8 cellular contexts compared by ENCODE assay signal in the genomic region with DNA sequence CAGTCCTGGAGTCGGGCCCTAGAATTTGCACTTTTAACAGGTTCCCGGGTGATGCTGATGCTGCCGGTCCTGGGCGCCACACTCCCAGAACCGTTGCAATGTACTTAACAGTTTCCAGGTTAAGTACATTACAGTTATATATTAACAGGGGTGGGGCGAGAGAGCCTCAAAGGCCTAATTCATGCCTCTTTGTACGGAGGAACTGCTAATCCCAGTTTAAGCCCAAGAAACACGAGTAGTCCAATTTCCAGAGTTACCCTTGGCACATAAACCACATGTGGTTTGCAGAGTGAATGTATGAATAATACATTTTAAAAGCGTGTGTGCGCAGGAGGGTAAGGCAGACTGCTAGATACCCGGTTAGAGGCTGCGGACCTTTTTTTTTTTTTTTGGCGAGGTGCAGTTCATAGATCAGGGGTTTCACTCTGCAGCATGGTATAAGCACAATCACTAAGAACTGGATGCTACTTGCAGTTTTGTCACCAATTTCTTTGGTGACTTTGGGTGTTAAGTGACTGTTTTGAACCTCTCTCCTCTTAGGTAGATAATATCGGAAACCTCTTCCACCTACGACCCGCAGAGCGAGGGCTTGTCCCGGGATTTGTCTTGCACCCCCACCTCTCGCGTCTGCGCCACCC. TPM values are rescaled to one million over a fixed set of nuclear protein-coding genes. Genes with fewer than 3 reads are reported as not detected.
DNase-seq lines count a peak whose midpoint lies in the region; ATAC-seq, FAIRE-seq and TF ChIP-seq lines count a peak whose summit lies in the region.

No MANE protein-coding gene starts in this region.

- TF ChIP-seq RAD21 in H1 (IDR thresholded peaks at IDR 0.05 in 1 of 2, conservative IDR thresholded peaks at IDR 0.05 in 1 of 2; ENCODE audit: low read depth in 2 of 2, low read length in 2 of 2): no peak

- intact Hi-C loops in Calu3 (cut with micrococcal nuclease; ENCODE audit: unreplicated experiment) (loop anchor here (2.0 kb wide), 1 partner anchor 67 kb away; the partner anchor contains the start of gene TOM1L1), Panc1 (cut with micrococcal nuclease; ENCODE audit: unreplicated experiment) (no loop called here)

- H3K36me3 Mint-ChIP-seq in Calu3 (ENCODE audit: insufficient read depth, unreplicated experiment): no peaks in the 10 kb centered on the region

- no peaks in the 10 kb centered on the region for H4K20me1 ChIP-seq in H1 (replicated peaks in 1 of 2; ENCODE audit: control insufficient read depth in 1 of 2, insufficient read depth in 2 of 2, low read length in 2 of 2)

- no peaks in the 10 kb centered on the region for H3K27me3 ChIP-seq in Panc1 (ENCODE audit: control insufficient read depth, insufficient read depth, low read length)
- H3K27me3 ChIP-seq in H1 (replicated peaks in 1 of 4; ENCODE audit: control insufficient read depth in 3 of 4, extremely low read depth in 1 of 4, insufficient read depth in 3 of 4, low read length in 3 of 4): no peaks in the 10 kb centered on the region
- H3K27me3 ChIP-seq in mucosa of stomach (ENCODE audit: control insufficient read depth, insufficient read depth, low read length): no peaks in the 10 kb centered on the region

- H2BK12ac ChIP-seq in H1 (ENCODE audit: low read depth, low read length): no peak overlapping the region

- H3K4me1 ChIP-seq in Panc1 (ENCODE audit: control insufficient read depth, insufficient read depth, low read length) (peaks cover 26% of the 10 kb centered on the region), H1 (replicated peaks in 1 of 4; ENCODE audit: control insufficient read depth in 3 of 4, insufficient read depth in 4 of 4, low read length in 3 of 4) (peaks cover 0 to 8% (median 0%) of the 10 kb centered on the region in 4 experiments; a peak in 2 of 7 replicates), mucosa of stomach (ENCODE audit: control insufficient read depth, insufficient read depth, low read length) (peaks cover 12% of the 10 kb centered on the region)

- H3K9me3 Mint-ChIP-seq in Calu3 (ENCODE audit: low read depth, unreplicated experiment): no peaks in the 10 kb centered on the region

- H2BK5ac ChIP-seq in H1 (ENCODE audit: low read depth, low read length): peak overlapping the region; percentile 89; the same call in 1 of the 2 replicates

- no peaks in the 10 kb centered on the region for H3K4me1 Mint-ChIP-seq in Calu3 (ENCODE audit: low read depth, unreplicated experiment)

- H3K9ac ChIP-seq in H1 (replicated peaks in 1 of 4; ENCODE audit: extremely low read depth in 1 of 4, low read depth in 3 of 4, low read length in 3 of 4) (peak overlapping the region; percentile 87 to 98 (median 92)), mucosa of stomach (ENCODE audit: low read length) (peak overlapping the region; percentile 82)

- peaks cover 32% of the 10 kb centered on the region for H3K36me3 ChIP-seq in Panc1 (ENCODE audit: control insufficient read depth, insufficient read depth, low read length)
- peaks cover 3 to 24% (median 15%) of the 10 kb centered on the region in 4 experiments; a peak in 6 of 8 replicates for H3K36me3 ChIP-seq in H1 (ENCODE audit: control insufficient read depth in 2 of 4, insufficient read depth in 4 of 4, low read length in 3 of 4)
- no peaks in the 10 kb centered on the region for H3K36me3 ChIP-seq in mucosa of stomach (ENCODE audit: control insufficient read depth, insufficient read depth, low read length)

- H3K18ac ChIP-seq in H1 (ENCODE audit: extremely low read depth, low read length): peak overlapping the region; percentile 9; the same call in 1 of the 2 replicates

- FAIRE-seq in H1 (lab: Jason Lieb, UNC): no peak

- no peak overlapping the region for H3K23ac ChIP-seq in H1 (ENCODE audit: insufficient read length)

- H3K79me1 ChIP-seq in H1 (ENCODE audit: low read depth, low read length): peaks cover 5% of the 10 kb centered on the region; the same call in 1 of the 2 replicates

- 2% methylated on average over 18 of the region's 21 CpGs; no CpG with 5 or more reads in 1 of the 2 experiments for WGBS in H1 (ENCODE audit: extremely low coverage in 1 of 2, insufficient coverage in 1 of 2, insufficient read length in 1 of 2, insufficient replicate concordance in 2 of 2, low coverage in 1 of 2, low lambda C conversion rate in 2 of 2, missing lambda C conversion rate in 1 of 2), 2 experiments

- H3K23me2 ChIP-seq in H1 (ENCODE audit: low read depth, low read length): peaks cover 7% of the 10 kb centered on the region; the same call in 1 of the 2 replicates

- no peak for TF ChIP-seq EP300 in H1 (IDR thresholded peaks at IDR 0.05; ENCODE audit: borderline replicate concordance in 1 of 2, low read depth in 2 of 2, low read length in 2 of 2)

- H2AFZ ChIP-seq in H1 (ENCODE audit: low read length): no peak overlapping the region

- CTCF ChIA-PET in Calu3 (lab: Charles Lee): interaction anchor here (0.6 kb wide), 1 partner anchor 38 kb away, joined by 3 read pairs; no protein-coding TSS in a partner anchor
- CTCF ChIA-PET in Panc1 (lab: Charles Lee): no interaction called here
- CTCF ChIA-PET in H1 (lab: Charles Lee; ENCODE audit: partially characterized antibody): interaction anchor here (0.6 kb wide), 1 partner anchor 1197 kb away, joined by 3 read pairs; no protein-coding TSS in a partner anchor

- H3K4me3 Mint-ChIP-seq in Calu3 (ENCODE audit: low read depth, unreplicated experiment): no peak overlapping the region

- H3K9me3 ChIP-seq in Panc1 (ENCODE audit: control insufficient read depth, insufficient read depth, low read depth, low read length) (no peaks in the 10 kb centered on the region), H1 (ENCODE audit: insufficient read depth in 2 of 2, low read depth in 1 of 2, low read length in 1 of 2) (no peaks in the 10 kb centered on the region), mucosa of stomach (ENCODE audit: control insufficient read depth, low read length) (no peaks in the 10 kb centered on the region)

- in situ Hi-C loops in Panc1 (cut with HindIII; ENCODE audit: low pct_unique_long_range_greater_than_20kb, low sequenced_read_pairs): no loop called here

- H3K79me2 ChIP-seq in H1 (ENCODE audit: control insufficient read depth in 1 of 2, insufficient read depth in 2 of 2, low read length in 2 of 2): peaks cover 0 to 66% of the 10 kb centered on the region in 2 experiments; a peak in 2 of 4 replicates

- DNase-seq in Calu3 (peak; percentile 23), Panc1 (ENCODE audit: low read depth, low spot score) (peak; percentile 7), H1 (ENCODE audit: low read depth in 1 of 2, low spot score in 2 of 2) (no peak), NCI-H2227 treated with DMSO at 0.1 percent for 48 hours (lab: John Stamatoyannopoulos, UW) (no peak), NCI-H1436 treated with DMSO at 0.1 percent for 48 hours (lab: John Stamatoyannopoulos, UW) (no peak)

- no TSS peak for BruUV-seq in Calu3 (replicated peaks; lab: Mats Ljungman, UMichigan)
- BruUV-seq in Panc1 (replicated peaks; lab: Mats Ljungman, UMichigan): no TSS peak

- no peaks in the 10 kb centered on the region for H3K27me3 Mint-ChIP-seq in Calu3 (ENCODE audit: unreplicated experiment)

- no peak overlapping the region for H3K4ac ChIP-seq in H1 (replicated peaks; ENCODE audit: insufficient read length, low read depth, low read length)

- peak overlapping the region; percentile 48 for H4K5ac ChIP-seq in H1 (ENCODE audit: insufficient read length, low read depth, low read length)

- no peak overlapping the region for H3K27ac Mint-ChIP-seq in Calu3 (ENCODE audit: unreplicated experiment)

- POLR2A ChIA-PET in Panc1 (lab: Charles Lee) (interaction anchor here (0.5 to 0.9 kb wide), 2 partner anchors 24 to 356 kb away, joined by 3 read pairs; no protein-coding TSS in a partner anchor), H1 (lab: Charles Lee; ENCODE audit: partially characterized antibody) (interaction anchor here (1.0 to 1.5 kb wide), 4 partner anchors 12 to 68 kb away, joined by 3 to 7 read pairs (median 4); partner anchors contain the start of gene TOM1L1)

- H3K4me3 ChIP-seq in Panc1 (ENCODE audit: low read depth in 2 of 2, low read length in 2 of 2) (peak overlapping the region; percentile 93 to 99), H1 (ENCODE audit: extremely low read depth in 1 of 4, insufficient read depth in 2 of 4, low read depth in 3 of 4, low read length in 4 of 4) (peak overlapping the region; percentile 85 to 96 (median 89)), mucosa of stomach (ENCODE audit: low read length) (peak overlapping the region; percentile 93)

- no peak overlapping the region for H3K14ac ChIP-seq in H1 (ENCODE audit: insufficient read length)

- no peak overlapping the region for H2AK5ac ChIP-seq in H1 (ENCODE audit: low read depth, low read length)

- peak overlapping the region; percentile 32 for H3K56ac ChIP-seq in H1 (replicated peaks; ENCODE audit: insufficient read length, low read depth, low read length)

- no peak for TF ChIP-seq POLR2A in H1 (IDR thresholded peaks at IDR 0.05; ENCODE audit: control extremely low read depth in 1 of 2, low read depth in 2 of 2, low read length in 2 of 2)

- no peak overlapping the region for H2BK20ac ChIP-seq in H1 (ENCODE audit: low read length)

- H2BK15ac ChIP-seq in H1 (ENCODE audit: low read length): no peak overlapping the region

- H3K27ac ChIP-seq in Panc1 (ENCODE audit: low read length) (peak overlapping the region; percentile 99), H1 (ENCODE audit: low read depth, low read length) (peak overlapping the region; percentile 65; the same call in 1 of the 2 replicates)

- no peak for TF ChIP-seq CTCF in Calu3 (IDR thresholded peaks at IDR 0.05; ENCODE audit: unreplicated experiment)
- TF ChIP-seq CTCF in Panc1 (IDR thresholded peaks at IDR 0.05): no peak
- TF ChIP-seq CTCF in H1 (IDR thresholded peaks at IDR 0.05; ENCODE audit: control extremely low read depth in 1 of 3, insufficient read depth in 1 of 3, low read depth in 1 of 3, low read length in 3 of 3): no peak

- H4K8ac ChIP-seq in H1 (ENCODE audit: extremely low read depth, insufficient read depth, low read length): no peak overlapping the region

- H4K91ac ChIP-seq in H1 (replicated peaks; ENCODE audit: insufficient read length, low read length): no peak overlapping the region

- H3K4me2 ChIP-seq in H1 (ENCODE audit: insufficient read depth in 1 of 2, low read depth in 2 of 2, low read length in 2 of 2): peak overlapping the region; percentile 78 to 83

- peak; percentile 7 for ATAC-seq in GM19043 (IDR thresholded peaks at IDR 0.05; ENCODE audit: low read depth, unreplicated experiment)
- peak; percentile 17 for ATAC-seq in HG03108 (IDR thresholded peaks at IDR 0.05; ENCODE audit: unreplicated experiment)
- ATAC-seq in Panc1: 0 out of 2 replicates have a peak, but pooled peaks have one; percentile 1

- H2BK120ac ChIP-seq in H1 (replicated peaks; ENCODE audit: low read depth, low read length): no peak overlapping the region

RNA-seq across cellular contexts. Expression of gene COX11, which starts 0.7 kb away (rescaled TPM):
- total RNA-seq in Calu3 (2022) (48.4 and 48.8 TPM in 2 replicates), Panc1 (2021; ENCODE audit: unreplicated experiment) (87.0 TPM)
- polyA plus RNA-seq in Panc1 (2012; ENCODE audit: insufficient read length): 78.9 TPM
- 54.1 and 56.1 TPM in 2 replicates for total RNA-seq in H1 (2021; fragmentation: NEBNext Ultra II Directional; extraction: Animal tissue kit (Norgen Biotek cat#: 25700))
- polyA plus RNA-seq in H1 (2011; rRNA removed): 43.0 and 68.5 TPM in 2 replicates
- polyA plus RNA-seq in H1 (2011; cell fraction: cytosol; rRNA removed): 49.8 TPM
- 71.5 TPM for polyA plus RNA-seq in H1 (2011; cell fraction: nucleus; rRNA removed)
- polyA plus RNA-seq in H1 (2012, experiment 1 of 2): 45.5 to 64.3 TPM (median 57.5 TPM) in 4 replicates
- 7.1 TPM for polyA plus RNA-seq in H1 (2012, experiment 2 of 2)
- 50.9 TPM for polyA plus RNA-seq in H1 (2013, experiment 1 of 2)
- 47.3 TPM for polyA plus RNA-seq in H1 (2013, experiment 2 of 2)
- polyA minus RNA-seq in H1 (2011; rRNA and poly(A)+ RNA removed): 39.3 and 46.3 TPM in 2 replicates
- 56.4 TPM for polyA minus RNA-seq in H1 (2011; cell fraction: cytosol; rRNA and poly(A)+ RNA removed)
- 41.6 TPM for polyA minus RNA-seq in H1 (2011; cell fraction: nucleus; rRNA and poly(A)+ RNA removed)

RNA-seq across cellular contexts. Expression of gene STXBP4, which starts 0.8 kb away (rescaled TPM):
- 9.2 and 11.3 TPM in 2 replicates for total RNA-seq in Calu3 (2022)
- 12.8 TPM for total RNA-seq in Panc1 (2021; ENCODE audit: unreplicated experiment)
- 3.3 TPM for polyA plus RNA-seq in Panc1 (2012; ENCODE audit: insufficient read length)
- total RNA-seq in H1 (2021; fragmentation: NEBNext Ultra II Directional; extraction: Animal tissue kit (Norgen Biotek cat#: 25700)): 18.2 and 18.5 TPM in 2 replicates
- polyA plus RNA-seq in H1 (2011; rRNA removed): 1.8 and 3.2 TPM in 2 replicates
- polyA plus RNA-seq in H1 (2011; cell fraction: cytosol; rRNA removed): 4.4 TPM
- 2.7 TPM for polyA plus RNA-seq in H1 (2011; cell fraction: nucleus; rRNA removed)
- polyA plus RNA-seq in H1 (2012, experiment 1 of 2): 2.3 to 7.0 TPM (median 3.7 TPM) in 4 replicates
- 0.59 TPM for polyA plus RNA-seq in H1 (2012, experiment 2 of 2)
- 7.8 TPM for polyA plus RNA-seq in H1 (2013, experiment 1 of 2)
- polyA plus RNA-seq in H1 (2013, experiment 2 of 2): 6.7 TPM
- polyA minus RNA-seq in H1 (2011; rRNA and poly(A)+ RNA removed): 11.1 and 15.4 TPM in 2 replicates
- polyA minus RNA-seq in H1 (2011; cell fraction: cytosol; rRNA and poly(A)+ RNA removed): 3.7 TPM
- 30.1 TPM for polyA minus RNA-seq in H1 (2011; cell fraction: nucleus; rRNA and poly(A)+ RNA removed)

Comparison
In these comparisons a context has a peak if more than half of its experiments do, and no peak if none do; other contexts are left out.
1. DNase-seq: peak in Calu3 (single experiment) and Panc1 (single experiment); none in H1 (0 of 2), NCI-H2227 treated with DMSO at 0.1 percent for 48 hours (single experiment) and NCI-H1436 treated with DMSO at 0.1 percent for 48 hours (single experiment).
2. Peak in every context shown above with its lines, with median percentiles within 50 percentile points of each other: ATAC-seq and H3K4me3 ChIP-seq.